Comparison of ENCODE assay signal across 17 cellular contexts in genomic region chr20:3021327-3021726, GRCh38. TPM values are rescaled to one million over a fixed set of nuclear protein-coding genes. Genes with fewer than 3 reads are reported as not detected.
"Had no signal": no experiment of that assay in that cellular context is flagged by ENCODE, and none has a peak within 500 bp of the region (broad histone marks: within the 10 kb centered on the region; RNA-seq: fewer than 3 reads in every experiment).

No MANE protein-coding gene starts in this region.

- DNase-seq: activated CD4-positive, alpha-beta T cell treated with anti-CD3 and anti-CD28 coated beads for 1 hour; activated CD8-positive, alpha-beta memory T cell treated with anti-CD3 and anti-CD28 coated beads for 24 hours; central memory CD4-positive, alpha-beta T cell; cortex of kidney; effector CD8-positive, alpha-beta T cell; gastrocnemius medialis; heart right ventricle; islet precursor cell; left lung; ovary had no signal

- H3K27me3 Mint-ChIP-seq: memory B cell had no signal

- ATAC-seq: left lung had no signal

- H3K9me3 Mint-ChIP-seq: memory B cell; T-helper 2 cell treated with Interferon-gamma antibody and Interleukin-4, amounts not matched to agents 5 μg/mL and 100 μg/mL, for 36 hours had no signal

- H3K4me3 ChIP-seq: gastrocnemius medialis, heart right ventricle, left lung, ovary, skin epidermis had no signal

- H3K27ac ChIP-seq: gastrocnemius medialis, heart right ventricle, left lung, ovary, skin epidermis had no signal

- H3K4me3 Mint-ChIP-seq: memory B cell; nephron; T-helper 2 cell treated with Interferon-gamma antibody and Interleukin-4, amounts not matched to agents 5 μg/mL and 100 μg/mL, for 36 hours had no signal

- H3K27ac Mint-ChIP-seq: T-helper 2 cell treated with Interferon-gamma antibody and Interleukin-4, amounts not matched to agents 5 μg/mL and 100 μg/mL, for 36 hours had no signal

- H3K4me1 ChIP-seq: gastrocnemius medialis, heart right ventricle, left lung had no signal

- H3K27me3 ChIP-seq: gastrocnemius medialis, heart right ventricle, left lung, ovary had no signal

- H3K9me3 ChIP-seq: gastrocnemius medialis, heart right ventricle, left lung, ovary had no signal

- H3K36me3 ChIP-seq: ovary had no signal

- H3K4me1 Mint-ChIP-seq: memory B cell, nephron had no signal

RNA-seq across cellular contexts. Expression of gene GNRH2, which starts 22.1 kb away (rescaled TPM):
- total RNA-seq: fibroblast of lung, gastrocnemius medialis had no signal
- polyA plus RNA-seq: adipose tissue, fibroblast of lung, heart right ventricle had no signal

RNA-seq across cellular contexts. Expression of gene OXT, which starts 50.1 kb away (rescaled TPM):
- total RNA-seq: fibroblast of lung, ureter had no signal
- polyA plus RNA-seq: fibroblast of lung had no signal
